Comparison of ENCODE assay signal across 8 cellular contexts in the genomic region with DNA sequence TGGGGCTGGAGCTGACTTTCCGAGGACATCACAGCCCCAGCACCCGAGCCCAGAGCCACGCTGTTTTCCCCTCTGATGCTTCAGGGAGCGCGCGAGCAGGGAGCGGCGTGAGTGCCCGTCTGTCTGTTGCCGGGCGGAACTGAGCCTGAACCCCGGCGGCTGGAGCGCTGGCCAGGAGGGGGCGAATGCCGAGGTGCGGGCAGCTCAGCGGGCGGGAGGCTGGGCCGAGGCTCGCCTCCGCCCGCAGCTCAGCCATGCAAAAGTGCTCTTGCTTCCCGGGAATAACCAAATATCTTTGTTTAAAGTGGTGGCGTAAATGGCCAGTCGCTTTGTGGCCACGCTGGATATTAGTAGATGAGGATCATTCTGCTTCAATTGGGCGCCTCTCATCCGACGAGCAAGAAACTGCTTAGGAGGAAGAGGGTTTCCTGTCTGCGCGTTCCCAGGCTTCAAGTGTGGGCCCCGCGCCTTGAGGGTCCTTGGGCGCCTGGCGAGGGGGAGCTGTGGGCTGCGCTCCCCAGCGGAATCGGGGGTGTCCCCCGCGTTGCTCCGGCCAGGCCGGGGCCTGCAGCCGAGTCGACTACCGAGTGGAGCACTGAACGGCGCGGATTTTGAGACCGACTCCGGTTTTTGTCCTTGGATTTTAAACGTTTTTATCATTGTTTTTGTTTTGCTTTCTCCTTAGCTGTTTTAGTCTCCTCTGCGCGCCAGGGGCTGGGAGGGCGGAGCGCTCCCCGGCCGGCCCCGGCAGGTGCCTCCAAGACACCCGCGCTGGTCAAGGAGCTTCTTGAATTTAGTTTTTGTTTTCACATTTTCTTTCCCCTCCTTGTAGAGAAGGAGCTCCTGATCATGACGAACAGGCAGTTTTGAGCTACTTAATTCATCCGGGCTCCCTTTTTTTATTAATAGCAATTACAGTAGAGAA. TPM values are rescaled to one million over a fixed set of nuclear protein-coding genes. Genes with fewer than 3 reads are reported as not detected.
DNase-seq lines count a peak whose midpoint lies in the region; ATAC-seq, FAIRE-seq and TF ChIP-seq lines count a peak whose summit lies in the region.

No MANE protein-coding gene starts in this region.

- peaks cover 21% of the 10 kb centered on the region for H3K4me1 Mint-ChIP-seq in activated T-cell treated with anti-CD3 and anti-CD28 coated beads, Interleukin-2, amount 50 U/mL, for 72 hours (ENCODE audit: low read depth)
- peaks cover 8 to 41% (median 22%) of the 10 kb centered on the region in 4 donors for H3K4me1 Mint-ChIP-seq in naive thymus-derived CD8-positive, alpha-beta T cell

- H3K4me3 ChIP-seq in bronchial epithelial cell (ENCODE audit: low read depth, low read length) = peak overlapping the region; percentile 52

- peak in 1 of 2 donors; percentile 31 for DNase-seq in activated T-cell treated with anti-CD3 and anti-CD28 coated beads, Interleukin-2, amount 50 U/mL, for 72 hours
- no peak for DNase-seq in activated T-cell treated with anti-CD3 and anti-CD28 coated beads, Interleukin-2, amount 50 U/mL, for 48 hours
- peak; percentile 69 for DNase-seq in NCI-H2227 (lab: John Stamatoyannopoulos, UW; ENCODE audit: unreplicated experiment)
- DNase-seq in bronchial epithelial cell (ENCODE audit: low read depth) = no peak
- DNase-seq in naive thymus-derived CD8-positive, alpha-beta T cell = no peak
- DNase-seq in mesenteric fat pad (ENCODE audit: low spot score) = no peak

- TF ChIP-seq CTCF in bronchial epithelial cell (IDR thresholded peaks at IDR 0.05; ENCODE audit: insufficient read depth, low read length, severe bottlenecking) = peak; percentile 61

- ATAC-seq in activated T-cell treated with anti-CD3 and anti-CD28 coated beads, Interleukin-2, amount 50 U/mL, for 72 hours (replicated peaks in 1 of 2) = peak in 1 of 2 donors; percentile 42
- no peak for ATAC-seq in naive thymus-derived CD8-positive, alpha-beta T cell
- ATAC-seq in HG02763 (IDR thresholded peaks at IDR 0.05; ENCODE audit: unreplicated experiment) (no peak), GM18502 (IDR thresholded peaks at IDR 0.05; ENCODE audit: poor library complexity, unreplicated experiment) (no peak)

- FAIRE-seq in bronchial epithelial cell (lab: Jason Lieb, UNC) = no peak

- no peaks in the 10 kb centered on the region for H3K9me3 Mint-ChIP-seq in activated T-cell treated with anti-CD3 and anti-CD28 coated beads, Interleukin-2, amount 50 U/mL, for 72 hours
- peaks cover 0 to 6% (median 0%) of the 10 kb centered on the region in 9 donors for H3K9me3 Mint-ChIP-seq in naive thymus-derived CD8-positive, alpha-beta T cell

- POLR2A ChIA-PET in naive thymus-derived CD8-positive, alpha-beta T cell (lab: Charles Lee) = no interaction called here

- H3K27ac Mint-ChIP-seq in activated T-cell treated with anti-CD3 and anti-CD28 coated beads, Interleukin-2, amount 50 U/mL, for 72 hours = no peak overlapping the region
- H3K27ac Mint-ChIP-seq in naive thymus-derived CD8-positive, alpha-beta T cell = no peak overlapping the region

- no peaks in the 10 kb centered on the region for H3K36me3 ChIP-seq in bronchial epithelial cell (ENCODE audit: control insufficient read depth, insufficient read depth, low read length)

- peak overlapping the region; percentile 56 to 75 for H3K4me3 Mint-ChIP-seq in activated T-cell treated with anti-CD3 and anti-CD28 coated beads, Interleukin-2, amount 50 U/mL, for 72 hours
- H3K4me3 Mint-ChIP-seq in naive thymus-derived CD8-positive, alpha-beta T cell = peak overlapping the region in 9 of 10 donors; percentile 12 to 78 (median 55)

- peaks cover 65% of the 10 kb centered on the region for H3K27me3 Mint-ChIP-seq in activated T-cell treated with anti-CD3 and anti-CD28 coated beads, Interleukin-2, amount 50 U/mL, for 72 hours (ENCODE audit: low read depth)
- peaks cover 32 to 71% (median 50%) of the 10 kb centered on the region in 5 donors for H3K27me3 Mint-ChIP-seq in naive thymus-derived CD8-positive, alpha-beta T cell

- peaks cover 3% of the 10 kb centered on the region in 2 donors for H3K36me3 Mint-ChIP-seq in activated T-cell treated with anti-CD3 and anti-CD28 coated beads, Interleukin-2, amount 50 U/mL, for 72 hours (ENCODE audit: insufficient read depth in 2 of 2)
- peaks cover 0 to 2% (median 0%) of the 10 kb centered on the region in 3 donors for H3K36me3 Mint-ChIP-seq in naive thymus-derived CD8-positive, alpha-beta T cell

- H3K27me3 ChIP-seq in bronchial epithelial cell (ENCODE audit: control insufficient read depth, insufficient read depth, low read length) = peaks cover 42% of the 10 kb centered on the region

RNA-seq across cellular contexts. Expression of gene NKX2-1, which starts 0.8 kb away (rescaled TPM):
- total RNA-seq in activated T-cell treated with anti-CD3 and anti-CD28 coated beads, Interleukin-2, amount 50 U/mL, for 72 hours = not detected
- total RNA-seq in bronchial epithelial cell = 4.1 and 6.6 TPM in 2 replicates
- not detected for total RNA-seq in naive thymus-derived CD8-positive, alpha-beta T cell
- not detected for polyA plus RNA-seq in naive thymus-derived CD8-positive, alpha-beta T cell
- not detected for total RNA-seq in mesenteric fat pad
